Comparison of ENCODE assay signal across 15 cellular contexts in genomic region chr6:38279423-38279822, GRCh38.
DNase-seq lines count a peak whose midpoint lies in the region; ATAC-seq, FAIRE-seq and TF ChIP-seq lines count a peak whose summit lies in the region.
"Had no signal": no experiment of that assay in that cellular context is flagged by ENCODE, and none has a peak within 500 bp of the region (broad histone marks: within the 10 kb centered on the region; RNA-seq: fewer than 3 reads in every experiment).

No MANE protein-coding gene starts in this region.

- peak; percentile 58 to 70 for TF ChIP-seq RAD21 in H1 (IDR thresholded peaks at IDR 0.05 in 1 of 2, conservative IDR thresholded peaks at IDR 0.05 in 1 of 2; ENCODE audit: low read depth in 2 of 2, low read length in 2 of 2)

- no peak for DNase-seq in D721Med (ENCODE audit: insufficient read length, low spot score)
- DNase-seq in M059J (ENCODE audit: low read depth), result peak; percentile 40
- DNase-seq in H1 (ENCODE audit: low read depth in 1 of 2, low spot score in 2 of 2), result no peak
- no peak for DNase-seq in CD14-positive monocyte (ENCODE audit: low spot score)
- no peak for DNase-seq in effector memory CD8-positive, alpha-beta T cell
- DNase-seq in GM19238 (ENCODE audit: insufficient read length, low spot score), result no peak
- DNase-seq in T-cell, result no peak
- DNase-seq: activated naive CD4-positive, alpha-beta T cell; CD4-positive, alpha-beta memory T cell; effector memory CD4-positive, alpha-beta T cell; EL; psoas muscle; testis had no signal

- H3K4me3 Mint-ChIP-seq in CD14-positive monocyte (no peak overlapping the region), T-cell (no peak overlapping the region)
- H3K4me3 Mint-ChIP-seq in effector memory CD8-positive, alpha-beta T cell, result no peak overlapping the region
- H3K4me3 Mint-ChIP-seq: CD4-positive, alpha-beta memory T cell had no signal

- H3K27ac Mint-ChIP-seq in CD14-positive monocyte (no peak overlapping the region), T-cell (no peak overlapping the region)
- no peak overlapping the region for H3K27ac Mint-ChIP-seq in effector memory CD8-positive, alpha-beta T cell

- H2AFZ ChIP-seq in H1 (ENCODE audit: low read length) (no peak overlapping the region), parathyroid adenoma (no peak overlapping the region)

- no peak overlapping the region for H3K56ac ChIP-seq in H1 (replicated peaks; ENCODE audit: insufficient read length, low read depth, low read length)

- FAIRE-seq in D721Med (lab: Jason Lieb, UNC) (no peak), H1 (lab: Jason Lieb, UNC) (peak; percentile 60)
- FAIRE-seq: islet of Langerhans had no signal

- no peaks in the 10 kb centered on the region for H3K23me2 ChIP-seq in H1 (ENCODE audit: low read depth, low read length)

- no peaks in the 10 kb centered on the region for H3K36me3 ChIP-seq in H1 (ENCODE audit: control insufficient read depth in 2 of 4, insufficient read depth in 4 of 4, low read length in 3 of 4)
- no peaks in the 10 kb centered on the region for H3K36me3 ChIP-seq in parathyroid adenoma (ENCODE audit: control insufficient read depth, insufficient read depth, low read length)

- POLR2A ChIA-PET in H1 (lab: Charles Lee; ENCODE audit: partially characterized antibody), result interaction anchor here (0.7 kb wide), 1 partner anchor 61 kb away, joined by 3 read pairs; no protein-coding TSS in a partner anchor
- POLR2A ChIA-PET in T-cell (lab: Charles Lee), result no interaction called here

- H3K36me3 Mint-ChIP-seq in CD14-positive monocyte (peaks cover 0 to 2% of the 10 kb centered on the region in 2 donors), T-cell (peaks cover 57% of the 10 kb centered on the region)
- H3K36me3 Mint-ChIP-seq in effector memory CD8-positive, alpha-beta T cell (ENCODE audit: insufficient read depth), result peaks cover 10% of the 10 kb centered on the region

- H3K27me3 ChIP-seq in H1 (replicated peaks in 1 of 4; ENCODE audit: control insufficient read depth in 3 of 4, extremely low read depth in 1 of 4, insufficient read depth in 3 of 4, low read length in 3 of 4) (peaks cover 0 to 1% (median 0%) of the 10 kb centered on the region in 4 experiments; a peak in 1 of 7 replicates), parathyroid adenoma (ENCODE audit: control insufficient read depth, insufficient read depth, low read length) (no peaks in the 10 kb centered on the region)
- H3K27me3 ChIP-seq: testis had no signal

- H3K4me1 ChIP-seq in H1 (replicated peaks in 1 of 4; ENCODE audit: control insufficient read depth in 3 of 4, insufficient read depth in 4 of 4, low read length in 3 of 4), result peaks cover 0 to 10% (median 1%) of the 10 kb centered on the region in 4 experiments; a peak in 2 of 7 replicates
- no peaks in the 10 kb centered on the region for H3K4me1 ChIP-seq in parathyroid adenoma
- H3K4me1 ChIP-seq: psoas muscle, testis had no signal

- H2BK120ac ChIP-seq in H1 (replicated peaks; ENCODE audit: low read depth, low read length), result no peak overlapping the region

- TF ChIP-seq CTCF in D721Med (IDR thresholded peaks at IDR 0.05; ENCODE audit: insufficient read depth, missing control alignments), result peak; percentile 5
- TF ChIP-seq CTCF in H1 (IDR thresholded peaks at IDR 0.05; ENCODE audit: control extremely low read depth in 1 of 3, insufficient read depth in 1 of 3, low read depth in 1 of 3, low read length in 3 of 3), result peak; percentile 25 to 34 (median 31)
- peak; percentile 20 for TF ChIP-seq CTCF in parathyroid adenoma (IDR thresholded peaks at IDR 0.05)
- TF ChIP-seq CTCF in CD14-positive monocyte (IDR thresholded peaks at IDR 0.05), result no peak

- H3K14ac ChIP-seq in H1 (ENCODE audit: insufficient read length), result no peak overlapping the region

- H3K4me2 ChIP-seq in H1 (ENCODE audit: insufficient read depth in 1 of 2, low read depth in 2 of 2, low read length in 2 of 2) (no peak overlapping the region), parathyroid adenoma (ENCODE audit: low read length) (no peak overlapping the region)

- H3K27me3 Mint-ChIP-seq in CD14-positive monocyte (ENCODE audit: low read depth in 3 of 3) (no peaks in the 10 kb centered on the region), T-cell (no peaks in the 10 kb centered on the region)
- no peaks in the 10 kb centered on the region for H3K27me3 Mint-ChIP-seq in effector memory CD8-positive, alpha-beta T cell
- H3K27me3 Mint-ChIP-seq: CD4-positive, alpha-beta memory T cell had no signal

- H2AK5ac ChIP-seq in H1 (ENCODE audit: low read depth, low read length), result no peak overlapping the region

- no peaks in the 10 kb centered on the region for H3K79me1 ChIP-seq in H1 (ENCODE audit: low read depth, low read length)

- H4K91ac ChIP-seq in H1 (replicated peaks; ENCODE audit: insufficient read length, low read length), result no peak overlapping the region

- H3K23ac ChIP-seq in H1 (ENCODE audit: insufficient read length), result no peak overlapping the region

- no peaks in the 10 kb centered on the region for H3K79me2 ChIP-seq in H1 (ENCODE audit: control insufficient read depth in 1 of 2, insufficient read depth in 2 of 2, low read length in 2 of 2)
- H3K79me2 ChIP-seq in parathyroid adenoma, result no peaks in the 10 kb centered on the region

- H3K9me3 Mint-ChIP-seq in CD14-positive monocyte (no peaks in the 10 kb centered on the region), T-cell (no peaks in the 10 kb centered on the region)
- H3K9me3 Mint-ChIP-seq in effector memory CD8-positive, alpha-beta T cell, result no peaks in the 10 kb centered on the region

- no peak overlapping the region for H3K18ac ChIP-seq in H1 (ENCODE audit: extremely low read depth, low read length)

- no peaks in the 10 kb centered on the region for H3K4me1 Mint-ChIP-seq in CD14-positive monocyte
- H3K4me1 Mint-ChIP-seq in effector memory CD8-positive, alpha-beta T cell (ENCODE audit: low read depth in 2 of 2), result peaks cover 1 to 7% of the 10 kb centered on the region in 2 donors
- peaks cover 0 to 13% (median 9%) of the 10 kb centered on the region in 3 donors for H3K4me1 Mint-ChIP-seq in T-cell

- no peak overlapping the region for H2BK5ac ChIP-seq in H1 (ENCODE audit: low read depth, low read length)

- H3K4ac ChIP-seq in H1 (replicated peaks; ENCODE audit: insufficient read length, low read depth, low read length), result no peak overlapping the region

- no peak overlapping the region for H2BK15ac ChIP-seq in H1 (ENCODE audit: low read length)

- CTCF ChIA-PET in H1 (lab: Charles Lee; ENCODE audit: partially characterized antibody), result interaction anchor here (0.6 to 3.4 kb wide), 10 partner anchors 10 to 241 kb away, joined by 3 to 19 read pairs (median 4); no protein-coding TSS in a partner anchor
- CTCF ChIA-PET in T-cell (lab: Charles Lee), result no interaction called here

- no peak for ATAC-seq in effector memory CD8-positive, alpha-beta T cell (replicated peaks)
- ATAC-seq in T-cell (replicated peaks in 1 of 4), result no peak
- ATAC-seq: psoas muscle had no signal

- H2BK12ac ChIP-seq in H1 (ENCODE audit: low read depth, low read length), result no peak overlapping the region

- no peaks in the 10 kb centered on the region for H3K9me3 ChIP-seq in H1 (ENCODE audit: insufficient read depth in 2 of 2, low read depth in 1 of 2, low read length in 1 of 2)
- no peaks in the 10 kb centered on the region for H3K9me3 ChIP-seq in parathyroid adenoma (ENCODE audit: control insufficient read depth, low read length)
- H3K9me3 ChIP-seq: psoas muscle, testis had no signal

- no peak overlapping the region for H3K4me3 ChIP-seq in H1 (ENCODE audit: extremely low read depth in 1 of 4, insufficient read depth in 2 of 4, low read depth in 3 of 4, low read length in 4 of 4)
- no peak overlapping the region for H3K4me3 ChIP-seq in parathyroid adenoma (ENCODE audit: low read depth, low read length)
- H3K4me3 ChIP-seq: psoas muscle, testis had no signal

- H2BK20ac ChIP-seq in H1 (ENCODE audit: low read length), result no peak overlapping the region

- no peak overlapping the region for H4K5ac ChIP-seq in H1 (ENCODE audit: insufficient read length, low read depth, low read length)

- H3K27ac ChIP-seq in H1 (ENCODE audit: low read depth, low read length) (no peak overlapping the region), parathyroid adenoma (no peak overlapping the region)
- H3K27ac ChIP-seq: psoas muscle, testis had no signal

- whole genome bisulfite sequencing in H1 (ENCODE audit: extremely low coverage in 1 of 2, insufficient coverage in 1 of 2, insufficient read length in 1 of 2, insufficient replicate concordance in 2 of 2, low coverage in 1 of 2, low lambda C conversion rate in 2 of 2, missing lambda C conversion rate in 1 of 2), 2 experiments, result 67% methylated on average over 4 of the region's 4 CpGs; no CpG with 5 or more reads in 1 of the 2 experiments

- no peak for TF ChIP-seq EP300 in H1 (IDR thresholded peaks at IDR 0.05; ENCODE audit: borderline replicate concordance in 1 of 2, low read depth in 2 of 2, low read length in 2 of 2)

- intact Hi-C loops in CD14-positive monocyte (cut with micrococcal nuclease), result no loop called here

- no peak overlapping the region for H4K8ac ChIP-seq in H1 (ENCODE audit: extremely low read depth, insufficient read depth, low read length)

- no peaks in the 10 kb centered on the region for H4K20me1 ChIP-seq in H1 (replicated peaks in 1 of 2; ENCODE audit: control insufficient read depth in 1 of 2, insufficient read depth in 2 of 2, low read length in 2 of 2)

- no peak for TF ChIP-seq POLR2A in H1 (IDR thresholded peaks at IDR 0.05; ENCODE audit: control extremely low read depth in 1 of 2, low read depth in 2 of 2, low read length in 2 of 2)

- H3K9ac ChIP-seq in H1 (replicated peaks in 1 of 4; ENCODE audit: extremely low read depth in 1 of 4, low read depth in 3 of 4, low read length in 3 of 4) (no peak overlapping the region), parathyroid adenoma (no peak overlapping the region)

TF ChIP-seq in H1, 55 proteins besides CTCF, POLR2A, EP300 and RAD21 (continues in another document):
- TF ChIP-seq RFX5 (IDR thresholded peaks at IDR 0.05; ENCODE audit: borderline replicate concordance, low read depth, low read length), result no peak
- no peak for TF ChIP-seq BACH1 (IDR thresholded peaks at IDR 0.05; ENCODE audit: low read length)
- no peak for TF ChIP-seq FOSL1 (IDR thresholded peaks at IDR 0.05; ENCODE audit: insufficient read depth, low read depth, low read length)
- TF ChIP-seq JUND (IDR thresholded peaks at IDR 0.05; ENCODE audit: low read length), result no peak
- TF ChIP-seq CBX8 (IDR thresholded peaks at IDR 0.05; ENCODE audit: borderline replicate concordance, low read depth, low read length), result no peak
- no peak for TF ChIP-seq KDM4A (IDR thresholded peaks at IDR 0.05; ENCODE audit: low read depth, low read length, severe bottlenecking)
- TF ChIP-seq GTF2F1 (IDR thresholded peaks at IDR 0.05; ENCODE audit: borderline replicate concordance, low read depth, low read length), result no peak
- no peak for TF ChIP-seq SAP30 (IDR thresholded peaks at IDR 0.05; ENCODE audit: insufficient read depth, insufficient replicate concordance, low read length)
- TF ChIP-seq ATF3 (IDR thresholded peaks at IDR 0.05; ENCODE audit: insufficient read depth, low read depth, low read length), result no peak
- TF ChIP-seq CEBPB (IDR thresholded peaks at IDR 0.05; ENCODE audit: low read depth, low read length), result no peak
